Comparison of ENCODE assay signal across 1 cellular context in genomic region chr22:48757581-48757980, GRCh38.
TF ChIP-seq lines count a peak whose summit lies in the region.

No MANE protein-coding gene starts in this region.

TF ChIP-seq in HepG2, 621 proteins besides CTCF, POLR2A, EP300 and RAD21 (continued from another document):
- TF ChIP-seq ZNF790 (CRISPR knock-in tag; IDR thresholded peaks at IDR 0.05; ENCODE audit: borderline replicate concordance) (no peak), GFI1 (CRISPR knock-in tag; IDR thresholded peaks at IDR 0.05; ENCODE audit: borderline replicate concordance) (no peak)
- TF ChIP-seq, protein P1, sequence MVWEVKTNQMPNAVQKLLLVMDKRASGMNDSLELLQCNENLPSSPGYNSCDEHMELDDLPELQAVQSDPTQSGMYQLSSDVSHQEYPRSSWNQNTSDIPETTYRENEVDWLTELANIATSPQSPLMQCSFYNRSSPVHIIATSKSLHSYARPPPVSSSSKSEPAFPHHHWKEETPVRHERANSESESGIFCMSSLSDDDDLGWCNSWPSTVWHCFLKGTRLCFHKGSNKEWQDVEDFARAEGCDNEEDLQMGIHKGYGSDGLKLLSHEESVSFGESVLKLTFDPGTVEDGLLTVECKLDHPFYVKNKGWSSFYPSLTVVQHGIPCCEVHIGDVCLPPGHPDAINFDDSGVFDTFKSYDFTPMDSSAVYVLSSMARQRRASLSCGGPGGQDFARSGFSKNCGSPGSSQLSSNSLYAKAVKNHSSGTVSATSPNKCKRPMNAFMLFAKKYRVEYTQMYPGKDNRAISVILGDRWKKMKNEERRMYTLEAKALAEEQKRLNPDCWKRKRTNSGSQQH (CRISPR knock-in tag; IDR thresholded peaks at IDR 0.05; ENCODE audit: low read depth) = no peak
